Comparison of ENCODE assay signal across 4 cellular contexts in the genomic region with DNA sequence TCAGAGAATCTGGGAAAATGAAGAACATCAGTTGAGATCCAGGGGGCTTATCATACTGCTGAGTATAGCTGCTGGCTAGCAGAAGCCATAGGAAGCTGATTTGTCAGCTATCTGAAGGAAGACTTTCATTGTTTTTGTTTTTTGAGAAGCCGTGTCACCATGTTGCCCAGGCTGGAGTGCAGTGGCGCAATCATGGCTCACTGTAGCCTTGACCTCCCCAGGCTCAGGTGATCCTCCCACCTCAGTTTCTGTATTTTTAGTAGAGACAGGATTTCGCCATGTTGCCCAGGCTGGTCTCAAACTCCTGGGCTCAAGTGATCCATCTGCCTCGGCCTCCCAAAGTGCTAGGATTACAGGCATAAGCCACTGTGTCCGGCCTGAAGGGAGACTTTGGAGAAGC.
A peak's percentile ranks its signal among the peaks of the same experiment; 100 is the strongest.
DNase-seq lines count a peak whose midpoint lies in the region; ATAC-seq, FAIRE-seq and TF ChIP-seq lines count a peak whose summit lies in the region.
"Not testable (repeated sequence)": the region's sequence is repeated elsewhere in the genome, so short reads cannot be mapped to it uniquely, and the experiment has no call there.

No MANE protein-coding gene starts in this region.

- POLR2A ChIA-PET in K562 (lab: Yijun Ruan, JAX): interaction anchor here (0.6 to 1.4 kb wide), 4 partner anchors 11 to 543 kb away, joined by 3 read pairs; no protein-coding TSS in a partner anchor
- POLR2A ChIA-PET in HepG2 (lab: Yijun Ruan, JAX): not testable (repeated sequence)

- BruUV-seq in K562 (replicated peaks; lab: Mats Ljungman, UMichigan); HepG2 (replicated peaks; lab: Mats Ljungman, UMichigan): not testable (repeated sequence)

- TF ChIP-seq CTCF in K562 (IDR thresholded peaks at IDR 0.05 in 2 of 3, conservative IDR thresholded peaks at IDR 0.05 in 1 of 3; ENCODE audit: insufficient read depth in 2 of 3, low read depth in 1 of 3, low read length in 3 of 3); esophagus muscularis mucosa (IDR thresholded peaks at IDR 0.05); HepG2 (CRISPR knock-in tag; IDR thresholded peaks at IDR 0.05): not testable (repeated sequence)

- H3K4me3 ChIP-seq in K562; esophagus muscularis mucosa; HepG2 (replicated peaks in 1 of 3; ENCODE audit: insufficient read depth in 1 of 3, low read depth in 2 of 3, low read length in 3 of 3); trophoblast cell (ENCODE audit: low read depth, low read length): not testable (repeated sequence)

- H3K36me3 ChIP-seq in K562 (ENCODE audit: control insufficient read depth, insufficient read depth, low read length); esophagus muscularis mucosa; HepG2 (replicated peaks in 1 of 2; ENCODE audit: control insufficient read depth in 1 of 2, insufficient read depth in 2 of 2, low read length in 2 of 2); trophoblast cell (ENCODE audit: control insufficient read depth in 1 of 2, insufficient read depth in 2 of 2, low read length in 2 of 2): not testable (repeated sequence)

- H3K18ac ChIP-seq in trophoblast cell (ENCODE audit: low read length): not testable (repeated sequence)

- H4K91ac ChIP-seq in trophoblast cell (ENCODE audit: low read depth, low read length): peak overlapping the region; percentile 37

- H2BK12ac ChIP-seq in trophoblast cell (ENCODE audit: low read length): not testable (repeated sequence)

- not testable (repeated sequence) for H3K9me1 ChIP-seq in K562 (ENCODE audit: control insufficient read depth, insufficient read depth, low read length)

- H3K23ac ChIP-seq in trophoblast cell (ENCODE audit: low read length): not testable (repeated sequence)

- not testable (repeated sequence) for H4K12ac ChIP-seq in trophoblast cell (ENCODE audit: low read depth, low read length)

- H3K4me1 ChIP-seq in K562 (replicated peaks in 1 of 2; ENCODE audit: control insufficient read depth in 2 of 2, insufficient read depth in 2 of 2, low read length in 2 of 2); esophagus muscularis mucosa; trophoblast cell (ENCODE audit: control insufficient read depth in 1 of 2, insufficient read depth in 2 of 2, low read length in 2 of 2): not testable (repeated sequence)
- H3K4me1 ChIP-seq in HepG2 (ENCODE audit: insufficient read depth, low read length): peaks cover 15% of the 10 kb centered on the region

- H3K9me3 ChIP-seq in K562 (replicated peaks; ENCODE audit: control insufficient read depth, insufficient read depth, low read depth, low read length); esophagus muscularis mucosa; HepG2 (ENCODE audit: low read length); trophoblast cell (ENCODE audit: insufficient read depth, low read depth, low read length): not testable (repeated sequence)

- not testable (repeated sequence) for DNase-seq in K562 (ENCODE audit: extremely low read depth in 1 of 4, low spot score in 3 of 4); HepG2 (ENCODE audit: low spot score); trophoblast cell
- peak; percentile 39 for DNase-seq in esophagus muscularis mucosa (ENCODE audit: extremely low spot score)

- not testable (repeated sequence) for ATAC-seq in K562, HepG2

- not testable (repeated sequence) for TF ChIP-seq RAD21 in K562 (CRISPR knock-in tag; conservative IDR thresholded peaks at IDR 0.05 in 1 of 2, IDR thresholded peaks at IDR 0.05 in 1 of 2); HepG2 (CRISPR knock-in tag; IDR thresholded peaks at IDR 0.05)

- in situ Hi-C loops in K562 (cut with MboI); HepG2 (cut with HindIII; ENCODE audit: extremely low pct_ligation_motif_present, low pct_unique_long_range_greater_than_20kb): not testable (repeated sequence)

- not testable (repeated sequence) for H3K79me1 ChIP-seq in trophoblast cell (ENCODE audit: low read length)

- not testable (repeated sequence) for TF ChIP-seq EP300 in K562 (IDR thresholded peaks at IDR 0.05; ENCODE audit: low read length); esophagus muscularis mucosa (IDR thresholded peaks at IDR 0.05); HepG2 (IDR thresholded peaks at IDR 0.05; ENCODE audit: low read depth in 2 of 2, low read length in 2 of 2); HepG2 (CRISPR knock-in tag; IDR thresholded peaks at IDR 0.05; ENCODE audit: borderline replicate concordance)

- not testable (repeated sequence) for H2AK5ac ChIP-seq in trophoblast cell (ENCODE audit: low read length)

- H4K8ac ChIP-seq in trophoblast cell (ENCODE audit: low read depth, low read length): not testable (repeated sequence)

- not testable (repeated sequence) for H4K20me1 ChIP-seq in K562 (replicated peaks; ENCODE audit: control insufficient read depth, insufficient read depth, low read length); HepG2 (ENCODE audit: insufficient read depth, low read length)

- H2BK5ac ChIP-seq in trophoblast cell (ENCODE audit: low read depth, low read length, poor library complexity): not testable (repeated sequence)

- CTCF ChIA-PET in K562 (lab: Yijun Ruan, JAX; ENCODE audit: low intra/inter-chr PET ratio); HepG2 (lab: Yijun Ruan, JAX; ENCODE audit: low intra/inter-chr PET ratio, low total read pairs): not testable (repeated sequence)

- intact Hi-C loops in K562 (cut with micrococcal nuclease); esophagus muscularis mucosa (cut with DNase I); HepG2 (cut with micrococcal nuclease; ENCODE audit: unreplicated experiment): not testable (repeated sequence)

- H3K4me2 ChIP-seq in K562 (ENCODE audit: insufficient read depth, low read length); HepG2 (ENCODE audit: low read depth, low read length); trophoblast cell (ENCODE audit: low read length): not testable (repeated sequence)

- WGBS in K562 (ENCODE audit: insufficient coverage, low coverage, missing lambda C conversion rate): 8% methylated on average over 5 of the region's 5 CpGs
- 93% methylated on average over 5 of the region's 5 CpGs for WGBS in esophagus muscularis mucosa
- WGBS in HepG2 (ENCODE audit: low lambda C conversion rate): 77% methylated on average over 5 of the region's 5 CpGs
- no CpG with 5 or more reads among the region's 5 CpGs for whole genome bisulfite sequencing in trophoblast cell (ENCODE audit: extremely low coverage, insufficient coverage, insufficient read length)

- FAIRE-seq in K562 (lab: Jason Lieb, UNC); HepG2 (lab: Jason Lieb, UNC): not testable (repeated sequence)

- H3K9ac ChIP-seq in K562 (ENCODE audit: insufficient read depth in 1 of 2, low read depth in 2 of 2, low read length in 2 of 2); HepG2 (ENCODE audit: insufficient read depth, low read depth, low read length); trophoblast cell (ENCODE audit: low read length): not testable (repeated sequence)

- not testable (repeated sequence) for H2BK120ac ChIP-seq in trophoblast cell (ENCODE audit: insufficient read depth, low read length, poor library complexity)

- not testable (repeated sequence) for TF ChIP-seq POLR2A in K562 (conservative IDR thresholded peaks at IDR 0.05); esophagus muscularis mucosa (IDR thresholded peaks at IDR 0.05; ENCODE audit: low read depth); HepG2 (IDR thresholded peaks at IDR 0.05; ENCODE audit: insufficient read depth in 1 of 2, low read depth in 2 of 2, low read length in 2 of 2)

- H3K14ac ChIP-seq in trophoblast cell (ENCODE audit: low read length): not testable (repeated sequence)

- not testable (repeated sequence) for H3K27ac ChIP-seq in K562 (ENCODE audit: extremely low read depth, low read depth, low read length); esophagus muscularis mucosa (replicated peaks in 1 of 4); HepG2 (ENCODE audit: extremely low read length, insufficient read depth, low read length); trophoblast cell (ENCODE audit: low read depth, low read length)

- H3K4ac ChIP-seq in trophoblast cell (ENCODE audit: low read depth, low read length): not testable (repeated sequence)

- H3K79me2 ChIP-seq in K562 (ENCODE audit: control insufficient read depth, insufficient read depth, low read length); HepG2 (ENCODE audit: insufficient read depth, low read length); trophoblast cell (ENCODE audit: control insufficient read depth, insufficient read depth, low read length, poor library complexity): not testable (repeated sequence)

- not testable (repeated sequence) for H2AFZ ChIP-seq in K562 (ENCODE audit: low read depth, low read length); HepG2 (ENCODE audit: low read length); trophoblast cell (ENCODE audit: insufficient read depth, low read length, poor library complexity)

- not testable (repeated sequence) for H3K27me3 ChIP-seq in K562 (ENCODE audit: control insufficient read depth in 2 of 2, insufficient read depth in 2 of 2, low read length in 2 of 2); esophagus muscularis mucosa; HepG2 (ENCODE audit: control insufficient read depth in 1 of 2, insufficient read depth in 2 of 2, low read length in 2 of 2); trophoblast cell (ENCODE audit: insufficient read depth, low read length)

TF ChIP-seq in K562, 482 proteins besides CTCF, POLR2A, EP300 and RAD21:
- not testable (repeated sequence) for TF ChIP-seq CEBPG (CRISPR knock-in tag; IDR thresholded peaks at IDR 0.05)
- TF ChIP-seq CEBPG (tag; conservative IDR thresholded peaks at IDR 0.05 in 1 of 2, IDR thresholded peaks at IDR 0.05 in 1 of 2) (peak in 1 of 2 experiments; percentile 35; a peak in 1 of 4 replicates), CEBPB (tag; IDR thresholded peaks at IDR 0.05) (peak; percentile 85)

TF ChIP-seq in HepG2, 621 proteins besides CTCF, POLR2A, EP300 and RAD21 (continues in another document):
- TF ChIP-seq CEBPG (CRISPR knock-in tag; IDR thresholded peaks at IDR 0.05) (peak; percentile 59), NR2C2 (CRISPR knock-in tag; IDR thresholded peaks at IDR 0.05; ENCODE audit: borderline replicate concordance) (peak; percentile 28; the same call in 1 of the 2 replicates), ZNF644 (CRISPR knock-in tag; IDR thresholded peaks at IDR 0.05; ENCODE audit: low read depth) (peak; percentile 77)
